26 cellular contexts compared by ENCODE assay signal in the genomic region with DNA sequence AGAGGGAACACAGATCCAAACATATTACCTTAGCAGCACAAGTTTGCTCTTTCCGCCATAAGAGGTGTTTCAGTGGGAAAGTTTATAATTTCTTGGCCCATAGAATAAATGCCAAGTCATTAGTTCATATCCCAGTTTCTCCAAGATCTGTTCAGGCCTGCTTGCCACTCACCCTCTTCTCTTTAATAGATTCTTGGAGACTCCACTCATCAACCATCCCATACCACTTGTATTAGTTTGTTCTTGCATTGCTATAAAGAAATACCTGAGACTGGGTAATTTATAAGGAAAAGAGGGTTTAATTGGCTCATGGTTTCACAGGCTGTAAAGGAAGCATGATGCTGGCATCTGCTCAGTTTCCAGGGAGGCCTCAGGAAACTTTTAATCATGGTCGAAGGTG.
"Had no signal": no experiment of that assay in that cellular context is flagged by ENCODE, and none has a peak within 500 bp of the region (broad histone marks: within the 10 kb centered on the region; RNA-seq: fewer than 3 reads in every experiment).

No MANE protein-coding gene starts in this region.

- H3K27ac ChIP-seq: colonic mucosa, esophagus squamous epithelium, gastroesophageal sphincter, heart left ventricle, hepatocyte, left lung, lower lobe of right lung had no signal

- FAIRE-seq: endometrium, frontal cortex had no signal

- H3K27ac Mint-ChIP-seq: dendritic cell treated with granulocyte-macrophage colony-stimulating factor and Interleukin-4, amounts not matched to agents 40 ng/mL and 50 ng/mL, for 4 days; effector memory CD8-positive, alpha-beta T cell; endodermal cell; immature natural killer cell; memory B cell had no signal

- H3K9me3 ChIP-seq: colonic mucosa, esophagus squamous epithelium, gastroesophageal sphincter, heart left ventricle, left lung, lower lobe of right lung had no signal

- H3K9me3 Mint-ChIP-seq: dendritic cell treated with granulocyte-macrophage colony-stimulating factor and Interleukin-4, amounts not matched to agents 40 ng/mL and 50 ng/mL, for 4 days; effector memory CD8-positive, alpha-beta T cell; immature natural killer cell; memory B cell; naive thymus-derived CD4-positive, alpha-beta T cell had no signal

- H3K4me3 Mint-ChIP-seq: dendritic cell treated with granulocyte-macrophage colony-stimulating factor and Interleukin-4, amounts not matched to agents 40 ng/mL and 50 ng/mL, for 4 days; effector memory CD8-positive, alpha-beta T cell; endodermal cell; immature natural killer cell; memory B cell; naive thymus-derived CD4-positive, alpha-beta T cell had no signal

- H3K27me3 Mint-ChIP-seq: dendritic cell treated with granulocyte-macrophage colony-stimulating factor and Interleukin-4, amounts not matched to agents 40 ng/mL and 50 ng/mL, for 4 days; effector memory CD8-positive, alpha-beta T cell; memory B cell; naive thymus-derived CD4-positive, alpha-beta T cell had no signal

- H3K4me2 ChIP-seq: hepatocyte had no signal

- H3K36me3 ChIP-seq: colonic mucosa, esophagus squamous epithelium, gastroesophageal sphincter, heart left ventricle, left lung, lower lobe of right lung had no signal

- H2AFZ ChIP-seq: hepatocyte had no signal

- ATAC-seq: effector memory CD8-positive, alpha-beta T cell; esophagus mucosa; gastroesophageal sphincter; heart left ventricle; left cardiac atrium; left lung; left ventricle myocardium superior; lower lobe of right lung; naive thymus-derived CD4-positive, alpha-beta T cell had no signal

- H3K79me2 ChIP-seq: hepatocyte had no signal

- DNase-seq: colonic mucosa; cortex of kidney; effector CD8-positive, alpha-beta T cell; effector memory CD8-positive, alpha-beta T cell; endodermal cell; erythroblast; esophagus squamous epithelium; foreskin fibroblast; heart left ventricle; hypothalamus; immature natural killer cell; islet precursor cell; left cardiac atrium; left lung; left ventricle myocardium superior; lower lobe of right lung; mesendoderm; midbrain; naive thymus-derived CD4-positive, alpha-beta T cell had no signal

- H3K36me3 Mint-ChIP-seq: immature natural killer cell; memory B cell; naive thymus-derived CD4-positive, alpha-beta T cell had no signal

- H3K4me1 ChIP-seq: colonic mucosa had no signal

- H3K4me3 ChIP-seq: colonic mucosa, esophagus squamous epithelium, gastroesophageal sphincter, heart left ventricle, hepatocyte, left lung, lower lobe of right lung had no signal

- H3K4me1 Mint-ChIP-seq: memory B cell had no signal

- H3K27me3 ChIP-seq: colonic mucosa, esophagus squamous epithelium, gastroesophageal sphincter, heart left ventricle, hepatocyte, left lung had no signal
